ENCODE assay signal across 36 cellular contexts in genomic region chr5:37478495-37478894, GRCh38.
"Had no signal": no experiment of that assay in that cellular context is flagged by ENCODE, and none has a peak within 500 bp of the region (broad histone marks: within the 10 kb centered on the region; RNA-seq: fewer than 3 reads in every experiment).

No MANE protein-coding gene starts in this region.

- H3K27me3 ChIP-seq: ascending aorta, cardiac muscle cell had no signal

- H3K4me1 Mint-ChIP-seq: activated B cell treated with CpG ODN at 0.5 μM for 24 hours; activated CD4-positive, alpha-beta T cell treated with anti-CD3 and anti-CD28 coated beads, Interleukin-2, amount 10 ng/mL, durations not matched to agents 24 days and 14 days; activated naive CD4-positive, alpha-beta T cell treated with anti-CD3 and anti-CD28 coated beads, Interleukin-2, amount 10 ng/mL, durations not matched to agents 7 days and 5 days; activated naive CD4-positive, alpha-beta T cell treated with anti-CD3 and anti-CD28 coated beads, Interleukin-2, amount 50 U/mL, for 24 hours; activated naive CD8-positive, alpha-beta T cell treated with anti-CD3 and anti-CD28 coated beads, Interleukin-2, amount 10 ng/mL, durations not matched to agents 7 days and 5 days; activated naive CD8-positive, alpha-beta T cell treated with anti-CD3 and anti-CD28 coated beads, Interleukin-2, amount 50 U/mL, for 24 hours; T-cell had no signal

- H3K4me3 Mint-ChIP-seq: activated B cell treated with CpG ODN at 0.5 μM for 24 hours; activated CD4-positive, alpha-beta memory T cell treated with anti-CD3 and anti-CD28 coated beads for 36 hours; activated CD4-positive, alpha-beta T cell treated with anti-CD3 and anti-CD28 coated beads, Interleukin-2, amount 10 ng/mL, durations not matched to agents 24 days and 14 days; activated CD8-positive, alpha-beta T cell treated with anti-CD3 and anti-CD28 coated beads for 36 hours; activated naive CD4-positive, alpha-beta T cell treated with anti-CD3 and anti-CD28 coated beads, Interleukin-2, amount 10 ng/mL, durations not matched to agents 7 days and 5 days; activated naive CD4-positive, alpha-beta T cell treated with anti-CD3 and anti-CD28 coated beads, Interleukin-2, amount 50 U/mL, for 24 hours; activated naive CD8-positive, alpha-beta T cell; activated naive CD8-positive, alpha-beta T cell treated with anti-CD3 and anti-CD28 coated beads, Interleukin-2, amount 10 ng/mL, durations not matched to agents 7 days and 5 days; activated naive CD8-positive, alpha-beta T cell treated with anti-CD3 and anti-CD28 coated beads, Interleukin-2, amount 50 U/mL, for 24 hours; activated T-cell treated with anti-CD3 and anti-CD28 coated beads, Interleukin-2, amount 50 U/mL, for 4 hours; activated T-cell treated with anti-CD3 and anti-CD28 coated beads, Interleukin-2, amount 50 U/mL, for 72 hours; activated T-helper 1 cell treated with anti-CD3 and anti-CD28 coated beads, Interleukin-12 subunit alpha, Interleukin-12 subunit beta, Interleukin-2, Interleukin-4 antibody, amounts not matched to agents 30 ng/mL and 10 ng/mL and 1 ng/mL, durations not matched to agents 14 hours and 24 hours and 36 hours; brain; central memory CD8-positive, alpha-beta T cell; T-cell; T-helper 2 cell treated with Interferon-gamma antibody and Interleukin-4, amounts not matched to agents 5 μg/mL and 100 μg/mL, for 36 hours had no signal

- H3K4me1 ChIP-seq: ascending aorta had no signal

- H3K27me3 Mint-ChIP-seq: activated B cell treated with CpG ODN at 0.5 μM for 24 hours; activated CD4-positive, alpha-beta memory T cell treated with anti-CD3 and anti-CD28 coated beads for 36 hours; activated CD4-positive, alpha-beta T cell treated with anti-CD3 and anti-CD28 coated beads, Interleukin-2, amount 10 ng/mL, durations not matched to agents 24 days and 14 days; activated CD8-positive, alpha-beta T cell treated with anti-CD3 and anti-CD28 coated beads for 36 hours; activated naive CD4-positive, alpha-beta T cell treated with anti-CD3 and anti-CD28 coated beads, Interleukin-2, amount 10 ng/mL, durations not matched to agents 7 days and 5 days; activated naive CD4-positive, alpha-beta T cell treated with anti-CD3 and anti-CD28 coated beads, Interleukin-2, amount 50 U/mL, for 24 hours; activated naive CD8-positive, alpha-beta T cell; activated naive CD8-positive, alpha-beta T cell treated with anti-CD3 and anti-CD28 coated beads, Interleukin-2, amount 10 ng/mL, durations not matched to agents 7 days and 5 days; activated naive CD8-positive, alpha-beta T cell treated with anti-CD3 and anti-CD28 coated beads, Interleukin-2, amount 50 U/mL, for 24 hours; brain; central memory CD8-positive, alpha-beta T cell; T-cell had no signal

- H3K4me3 ChIP-seq: ascending aorta, cardiac muscle cell had no signal

- H3K27ac Mint-ChIP-seq: activated B cell treated with CpG ODN at 0.5 μM for 24 hours; activated CD4-positive, alpha-beta memory T cell treated with anti-CD3 and anti-CD28 coated beads for 36 hours; activated CD4-positive, alpha-beta T cell treated with anti-CD3 and anti-CD28 coated beads, Interleukin-2, amount 10 ng/mL, durations not matched to agents 24 days and 14 days; activated CD8-positive, alpha-beta T cell treated with anti-CD3 and anti-CD28 coated beads for 36 hours; activated naive CD4-positive, alpha-beta T cell treated with anti-CD3 and anti-CD28 coated beads, Interleukin-2, amount 10 ng/mL, durations not matched to agents 7 days and 5 days; activated naive CD4-positive, alpha-beta T cell treated with anti-CD3 and anti-CD28 coated beads, Interleukin-2, amount 50 U/mL, for 24 hours; activated naive CD8-positive, alpha-beta T cell; activated naive CD8-positive, alpha-beta T cell treated with anti-CD3 and anti-CD28 coated beads, Interleukin-2, amount 10 ng/mL, durations not matched to agents 7 days and 5 days; activated naive CD8-positive, alpha-beta T cell treated with anti-CD3 and anti-CD28 coated beads, Interleukin-2, amount 50 U/mL, for 24 hours; activated T-cell treated with anti-CD3 and anti-CD28 coated beads, Interleukin-2, amount 50 U/mL, for 72 hours; activated T-helper 1 cell treated with anti-CD3 and anti-CD28 coated beads, Interleukin-12 subunit alpha, Interleukin-12 subunit beta, Interleukin-2, Interleukin-4 antibody, amounts not matched to agents 30 ng/mL and 10 ng/mL and 1 ng/mL, durations not matched to agents 14 hours and 24 hours and 36 hours; activated T-helper 2 cell treated with anti-CD3 and anti-CD28 coated beads, Interferon-gamma antibody, Interleukin-2, Interleukin-4, amounts not matched to agents 10 μg/mL and 5 μg/mL and 100 μg/mL, durations not matched to agents 14 hours and 24 hours and 36 hours; brain; T-cell; T-helper 2 cell treated with Interferon-gamma antibody and Interleukin-4, amounts not matched to agents 5 μg/mL and 100 μg/mL, for 36 hours had no signal

- DNase-seq: activated B cell treated with CpG ODN at 0.5 μM for 24 hours; activated CD4-positive, alpha-beta memory T cell treated with anti-CD3 and anti-CD28 coated beads for 36 hours; activated CD4-positive, alpha-beta T cell treated with anti-CD3 and anti-CD28 coated beads for 4 hours; activated CD4-positive, alpha-beta T cell treated with anti-CD3 and anti-CD28 coated beads, Interleukin-2, amount 10 ng/mL, durations not matched to agents 24 days and 14 days; activated CD4-positive, alpha-beta T cell treated with anti-CD3 and anti-CD28 coated beads, Interleukin-2, amount 50 U/mL, for 1 hour; activated CD4-positive, alpha-beta T cell treated with anti-CD3 and anti-CD28 coated beads, Interleukin-2, amount 50 U/mL, for 4 hours; activated CD4-positive, CD25-positive, alpha-beta regulatory T cell treated with anti-CD3 and anti-CD28 coated beads, Interleukin-2, amount 50 U/mL, for 72 hours; activated CD8-positive, alpha-beta memory T cell treated with anti-CD3 and anti-CD28 coated beads, Interleukin-2, amount 50 U/mL, for 4 hours; activated CD8-positive, alpha-beta T cell treated with anti-CD3 and anti-CD28 coated beads for 36 hours; activated effector memory CD4-positive, alpha-beta T cell treated with Interleukin-2 at 50 U/mL for 16 hours; activated gamma-delta T cell; activated naive CD4-positive, alpha-beta T cell treated with anti-CD3 and anti-CD28 coated beads, Interleukin-2, amount 10 ng/mL, durations not matched to agents 7 days and 5 days; activated naive CD4-positive, alpha-beta T cell treated with Interleukin-2 at 50 U/mL for 16 hours; activated naive CD8-positive, alpha-beta T cell treated with anti-CD3 and anti-CD28 coated beads, Interleukin-2, amount 10 ng/mL, durations not matched to agents 7 days and 5 days; activated naive CD8-positive, alpha-beta T cell treated with anti-CD3 and anti-CD28 coated beads, Interleukin-2, amount 50 U/mL, for 24 hours; activated T-cell treated with anti-CD3 and anti-CD28 coated beads for 4 hours; activated T-cell treated with anti-CD3 and anti-CD28 coated beads, Interleukin-2, amount 50 U/mL, for 1 hour; activated T-cell treated with anti-CD3 and anti-CD28 coated beads, Interleukin-2, amount 50 U/mL, for 4 hours; activated T-cell treated with anti-CD3 and anti-CD28 coated beads, Interleukin-2, amount 50 U/mL, for 72 hours; amygdala; anterior cingulate cortex; caudate nucleus; cerebellar nuclear complex; T-cell; T-helper 2 cell; T-helper 9 cell had no signal

- H3K27ac ChIP-seq: ascending aorta, cardiac muscle cell, VCaP had no signal

- ATAC-seq: activated CD8-positive, alpha-beta T cell treated with anti-CD3 and anti-CD28 coated beads for 36 hours; activated naive CD8-positive, alpha-beta T cell treated with anti-CD3 and anti-CD28 coated beads, Interleukin-2, amount 50 U/mL, for 24 hours; activated T-cell treated with anti-CD3 and anti-CD28 coated beads, Interleukin-2, amount 50 U/mL, for 4 hours; activated T-cell treated with anti-CD3 and anti-CD28 coated beads, Interleukin-2, amount 50 U/mL, for 72 hours; T-cell had no signal

- H3K9me3 ChIP-seq: ascending aorta had no signal
